ENCODE assay signal across 1 cellular context in the genomic region with DNA sequence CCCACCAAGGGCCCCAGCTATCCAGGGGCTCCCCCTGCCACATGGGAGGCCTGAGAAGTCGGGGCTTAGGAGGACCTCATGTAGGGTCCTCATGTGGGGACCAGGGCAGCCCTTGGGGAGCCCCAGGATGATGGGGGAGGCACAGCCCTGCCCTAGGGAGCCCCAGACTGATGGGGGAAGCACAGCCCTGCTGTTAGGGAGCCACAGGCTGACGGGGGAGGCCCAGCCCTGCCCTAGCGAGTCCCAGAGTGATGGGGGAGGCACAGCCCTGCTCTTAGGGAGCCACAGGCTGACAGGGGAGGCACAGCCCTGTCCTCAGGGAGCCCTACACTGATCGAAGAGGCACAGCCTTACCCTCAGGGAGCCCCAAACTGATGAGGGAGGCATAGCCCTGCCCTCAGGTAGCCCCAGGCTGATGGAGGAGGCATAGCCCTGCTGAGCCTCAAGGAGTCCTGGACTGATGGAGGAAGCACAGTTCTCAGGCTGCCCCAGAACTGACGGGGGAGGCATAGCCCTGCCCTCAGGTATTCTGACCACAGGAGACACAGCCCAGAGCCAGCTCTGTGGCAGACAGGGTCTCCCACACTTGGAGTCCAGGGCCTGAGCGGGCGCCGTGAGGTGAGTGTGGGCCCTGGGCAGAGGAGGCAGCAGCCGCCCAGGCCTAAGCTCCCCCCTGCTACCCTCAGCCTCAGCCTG.
TF ChIP-seq lines count a peak whose summit lies in the region.

No MANE protein-coding gene starts in this region.

TF ChIP-seq in HepG2, 621 proteins besides CTCF, POLR2A, EP300 and RAD21:
- TF ChIP-seq MBD4 (IDR thresholded peaks at IDR 0.05; ENCODE audit: borderline replicate concordance, low read length) (no peak), ZSCAN22 (CRISPR knock-in tag; IDR thresholded peaks at IDR 0.05) (peak; percentile 94)
TF ChIP-seq in HepG2: peak in this region for 1.
